Comparison of ENCODE assay signal across 8 cellular contexts in genomic region chr4:185209852-185210101, GRCh38. TPM values are rescaled to one million over a fixed set of nuclear protein-coding genes. Genes with fewer than 3 reads are reported as not detected.
DNase-seq lines count a peak whose midpoint lies in the region; ATAC-seq and TF ChIP-seq lines count a peak whose summit lies in the region.
"Not testable (repeated sequence)": the region's sequence is repeated elsewhere in the genome, so short reads cannot be mapped to it uniquely, and the experiment has no call there.

No MANE protein-coding gene starts in this region.

- not testable (repeated sequence) for H3K27me3 ChIP-seq in naive thymus-derived CD4-positive, alpha-beta T cell (ENCODE audit: control insufficient read depth in 2 of 2, insufficient read depth in 2 of 2, low read length in 2 of 2); thoracic aorta (replicated peaks; ENCODE audit: insufficient read depth)

- TF ChIP-seq CTCF in LNCaP clone FGC (IDR thresholded peaks at IDR 0.05; ENCODE audit: control insufficient read depth, extremely low read depth, insufficient read depth); astrocyte of the cerebellum (IDR thresholded peaks at IDR 0.05; ENCODE audit: low read depth, low read length, missing control alignments); thoracic aorta (IDR thresholded peaks at IDR 0.05): not testable (repeated sequence)

- peaks cover 26 to 53% (median 41%) of the 10 kb centered on the region in 7 donors for H3K4me1 Mint-ChIP-seq in naive thymus-derived CD4-positive, alpha-beta T cell

- CTCF ChIA-PET in naive thymus-derived CD4-positive, alpha-beta T cell (lab: Charles Lee), result not testable (repeated sequence)

- peak overlapping the region; percentile 39 for H3K27ac ChIP-seq in naive thymus-derived CD4-positive, alpha-beta T cell (ENCODE audit: low read depth, low read length)
- H3K27ac ChIP-seq in thoracic aorta, result peak overlapping the region; percentile 78 to 92

- peak overlapping the region in 1 of 10 donors; percentile 82 for H3K4me3 Mint-ChIP-seq in naive thymus-derived CD4-positive, alpha-beta T cell

- peaks cover 0 to 15% (median 0%) of the 10 kb centered on the region in 5 donors for H3K27me3 Mint-ChIP-seq in naive thymus-derived CD4-positive, alpha-beta T cell

- intact Hi-C loops in Right ventricle myocardium inferior (cut with DNase I), result loop anchor here (2.0 to 10.0 kb wide), 3 partner anchors 48 to 385 kb away; partner anchors contain the start of gene ANKRD37
- intact Hi-C loops in naive thymus-derived CD4-positive, alpha-beta T cell (cut with micrococcal nuclease), result loop anchor here (1.0 to 10.0 kb wide), 13 partner anchors 7 to 1765 kb away; partner anchors contain the start of genes ANKRD37 (in 2 of the 2), ACSL1 (in 1 of the 2), CCDC110 (in 1 of the 2) and CDKN2AIP (in 1 of the 2)

- peak overlapping the region; percentile 70 for H3K4me3 ChIP-seq in LNCaP clone FGC (ENCODE audit: low read depth, low read length)
- peak overlapping the region; percentile 63 for H3K4me3 ChIP-seq in astrocyte of the cerebellum (ENCODE audit: low read depth, low read length)
- H3K4me3 ChIP-seq in naive thymus-derived CD4-positive, alpha-beta T cell (ENCODE audit: low read length), result not testable (repeated sequence)
- H3K4me3 ChIP-seq in thoracic aorta, result peak overlapping the region; percentile 73

- in situ Hi-C loops in astrocyte of the cerebellum (cut with HindIII; ENCODE audit: low sequenced_read_pairs), result not testable (repeated sequence)

- H3K9me3 Mint-ChIP-seq in naive thymus-derived CD4-positive, alpha-beta T cell, result not testable (repeated sequence)

- H3K9me3 ChIP-seq in naive thymus-derived CD4-positive, alpha-beta T cell (ENCODE audit: control insufficient read depth in 2 of 3, low read length in 3 of 3); thoracic aorta: not testable (repeated sequence)

- H3K4me1 ChIP-seq in naive thymus-derived CD4-positive, alpha-beta T cell (ENCODE audit: control insufficient read depth in 2 of 2, insufficient read depth in 2 of 2, low read length in 2 of 2), result peaks cover 22% of the 10 kb centered on the region in 2 donors
- H3K4me1 ChIP-seq in thoracic aorta (ENCODE audit: control insufficient read depth in 1 of 2, low read depth in 2 of 2), result peaks cover 11 to 25% of the 10 kb centered on the region in 2 donors

- not testable (repeated sequence) for H3K36me3 ChIP-seq in naive thymus-derived CD4-positive, alpha-beta T cell (ENCODE audit: control insufficient read depth in 2 of 3, insufficient read depth in 3 of 3, low read length in 3 of 3); thoracic aorta

- ATAC-seq in GM21390 (IDR thresholded peaks at IDR 0.05; ENCODE audit: unreplicated experiment), result peak; percentile 15
- peak; percentile 21 for ATAC-seq in HG03025 (IDR thresholded peaks at IDR 0.05; ENCODE audit: low FRiP score, unreplicated experiment)
- ATAC-seq in Right ventricle myocardium inferior, result peak; percentile 10
- ATAC-seq in naive thymus-derived CD4-positive, alpha-beta T cell, result not testable (repeated sequence)
- ATAC-seq in thoracic aorta (ENCODE audit: insufficient number of reproducible peaks, low FRiP score, low read depth), result peak; percentile 7

- H3K27ac Mint-ChIP-seq in naive thymus-derived CD4-positive, alpha-beta T cell, result not testable (repeated sequence)

- POLR2A ChIA-PET in naive thymus-derived CD4-positive, alpha-beta T cell (lab: Charles Lee), result interaction anchor here (1.6 to 3.6 kb wide), 4 partner anchors 26 to 186 kb away, joined by 6 to 19 read pairs (median 6); partner anchors contain the start of genes ANKRD37 and LRP2BP

- peak; percentile 6 for DNase-seq in EL
- DNase-seq in LNCaP clone FGC (ENCODE audit: low read depth); astrocyte of the cerebellum (ENCODE audit: low read depth); Right ventricle myocardium inferior (ENCODE audit: missing footprints); naive thymus-derived CD4-positive, alpha-beta T cell; thoracic aorta (ENCODE audit: low spot score): not testable (repeated sequence)

- not testable (repeated sequence) for H3K36me3 Mint-ChIP-seq in naive thymus-derived CD4-positive, alpha-beta T cell

RNA-seq across cellular contexts. Expression of gene SNX25, which starts 0.4 kb away (rescaled TPM):
- total RNA-seq in Right ventricle myocardium inferior, result 10.9 TPM
- 10 to 100 TPM in 3 of 5 experiments, 1 to 10 TPM in 2; 8.0 to 18.9 (median 14.3) TPM for total RNA-seq in naive thymus-derived CD4-positive, alpha-beta T cell
- 1 to 10 TPM; 3.9 to 4.3 TPM for polyA plus RNA-seq in naive thymus-derived CD4-positive, alpha-beta T cell
- 10 to 100 TPM; 31.3 to 38.0 TPM for total RNA-seq in thoracic aorta

RNA-seq across cellular contexts. Expression of gene CFAP97, which starts 6.0 kb away (rescaled TPM):
- total RNA-seq in Right ventricle myocardium inferior (11.3 TPM), thoracic aorta (10 to 100 TPM; 40.8 to 62.2 TPM)
- total RNA-seq in naive thymus-derived CD4-positive, alpha-beta T cell, result 10 to 100 TPM; 23.6 to 46.5 (median 38.0) TPM
- polyA plus RNA-seq in naive thymus-derived CD4-positive, alpha-beta T cell, result 100 to 1,000 TPM in 1 of 2 donors, 10 to 100 TPM in 1; 95.4 to 103 TPM
